28 cellular contexts compared by ENCODE assay signal in the genomic region with DNA sequence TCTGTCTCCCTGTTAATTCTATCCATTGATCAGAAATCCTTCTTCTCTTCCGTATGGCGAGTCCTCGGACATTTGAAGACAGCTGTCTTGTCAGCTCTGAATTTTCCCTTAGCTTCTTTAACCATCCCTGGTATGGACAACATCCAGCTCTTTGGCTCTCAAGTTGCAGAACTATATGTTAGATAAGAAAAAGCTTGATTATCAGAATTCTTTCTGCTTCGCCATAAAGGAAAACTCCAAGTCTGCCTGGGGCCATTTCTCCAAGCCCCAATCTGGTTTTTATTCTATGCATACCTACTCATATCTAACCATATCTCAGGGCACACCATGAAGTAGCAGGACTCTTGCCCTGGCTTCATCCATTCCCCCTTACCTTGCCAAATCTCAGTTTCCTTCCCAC.
"Had no signal": no experiment of that assay in that cellular context is flagged by ENCODE, and none has a peak within 500 bp of the region (broad histone marks: within the 10 kb centered on the region; RNA-seq: fewer than 3 reads in every experiment).

No MANE protein-coding gene starts in this region.

- H3K79me2 ChIP-seq: parathyroid adenoma had no signal

- H3K27ac ChIP-seq: neural progenitor cell, ovary, parathyroid adenoma, psoas muscle, right lobe of liver, sigmoid colon, stomach, thoracic aorta, thyroid gland, tibial nerve, upper lobe of right lung, uterus had no signal

- H2AFZ ChIP-seq: neural progenitor cell, parathyroid adenoma had no signal

- ATAC-seq: natural killer cell; psoas muscle; right cardiac atrium; right lobe of liver; stimulated activated effector memory CD8-positive, alpha-beta T cell treated with anti-CD3 and anti-CD28 coated beads, Interleukin-12 subunit alpha, Interleukin-12 subunit beta, amount 100 ng/mL, for 72 hours; stimulated activated naive B cell treated with anti-CD40 and anti-IgM and Interleukin-4, amounts not matched to agents 10 μg/mL and 1 μg/mL and 100 μg/mL, for 72 hours; upper lobe of right lung had no signal

- DNase-seq: natural killer cell; occipital lobe; ovary; posterior cingulate gyrus; psoas muscle; right cardiac atrium; right lobe of liver; sigmoid colon; small intestine; stimulated activated CD4-positive, alpha-beta T cell treated with anti-CD3 and anti-CD28 coated beads, Interleukin-15, amount 100 ng/mL, for 24 hours; stimulated activated CD4-positive, alpha-beta T cell treated with anti-CD3 and anti-CD28 coated beads, Interleukin-2, amount 100 ng/mL, for 24 hours; stimulated activated CD4-positive, alpha-beta T cell treated with anti-CD3 and anti-CD28 coated beads, Interleukin-2, amount 100 ng/mL, for 48 hours; stimulated activated CD4-positive, alpha-beta T cell treated with anti-CD3 and anti-CD28 coated beads, Interleukin-4, amount 100 ng/mL, for 24 hours; stimulated activated naive B cell treated with anti-CD40 and anti-IgM and Interleukin-4, amounts not matched to agents 10 μg/mL and 1 μg/mL and 100 μg/mL, for 72 hours; stimulated activated naive CD4-positive, alpha-beta T cell treated with Interleukin-2 at 50 U/mL for 16 hours; stomach; thyroid gland; upper lobe of right lung; uterus had no signal

- H3K36me3 ChIP-seq: neural progenitor cell, ovary, right lobe of liver, sigmoid colon, stomach, thoracic aorta, thyroid gland, tibial nerve, upper lobe of right lung, uterus had no signal

- H3K4me3 ChIP-seq: neural progenitor cell, ovary, psoas muscle, right lobe of liver, sigmoid colon, stomach, thoracic aorta, thyroid gland, tibial nerve, upper lobe of right lung, uterus had no signal

- H3K4me1 ChIP-seq: neural progenitor cell, parathyroid adenoma, psoas muscle, right lobe of liver, sigmoid colon, stomach, thyroid gland, tibial nerve, upper lobe of right lung, uterus had no signal

- H3K27me3 ChIP-seq: neural progenitor cell, ovary, right lobe of liver, sigmoid colon, stomach, thyroid gland, tibial nerve, upper lobe of right lung, uterus had no signal

- H3K9me3 Mint-ChIP-seq: neural progenitor cell; stimulated activated effector memory CD8-positive, alpha-beta T cell treated with anti-CD3 and anti-CD28 coated beads, Interleukin-12 subunit alpha, Interleukin-12 subunit beta, amount 100 ng/mL, for 72 hours; stimulated activated naive CD8-positive, alpha-beta T cell treated with anti-CD3 and anti-CD28 coated beads, Interleukin-15, Interleukin-2, amounts not matched to agents 100 ng/mL and 50 ng/mL, for 24 hours; type B pancreatic cell had no signal

- H3K4me3 Mint-ChIP-seq: natural killer cell; nephron; neural progenitor cell; stimulated activated effector memory CD8-positive, alpha-beta T cell treated with anti-CD3 and anti-CD28 coated beads, Interleukin-12 subunit alpha, Interleukin-12 subunit beta, amount 100 ng/mL, for 72 hours; stimulated activated naive B cell treated with anti-CD40 and anti-IgM and Interleukin-4, amounts not matched to agents 10 μg/mL and 1 μg/mL and 100 μg/mL, for 72 hours; stimulated activated naive CD8-positive, alpha-beta T cell treated with anti-CD3 and anti-CD28 coated beads, Interleukin-15, Interleukin-2, amounts not matched to agents 100 ng/mL and 50 ng/mL, for 24 hours; type B pancreatic cell had no signal

- H3K27ac Mint-ChIP-seq: natural killer cell; nephron; neural progenitor cell; progenitor cell of endocrine pancreas; stimulated activated effector memory CD8-positive, alpha-beta T cell treated with anti-CD3 and anti-CD28 coated beads, Interleukin-12 subunit alpha, Interleukin-12 subunit beta, amount 100 ng/mL, for 72 hours; stimulated activated naive B cell treated with anti-CD40 and anti-IgM and Interleukin-4, amounts not matched to agents 10 μg/mL and 1 μg/mL and 100 μg/mL, for 72 hours; stimulated activated naive CD8-positive, alpha-beta T cell treated with anti-CD3 and anti-CD28 coated beads, Interleukin-15, Interleukin-2, amounts not matched to agents 100 ng/mL and 50 ng/mL, for 24 hours; type B pancreatic cell had no signal

- H3K9me3 ChIP-seq: psoas muscle, right lobe of liver, sigmoid colon, thoracic aorta, thyroid gland, upper lobe of right lung, uterus had no signal

- H3K9ac ChIP-seq: neural progenitor cell, parathyroid adenoma had no signal

- H3K27me3 Mint-ChIP-seq: progenitor cell of endocrine pancreas; stimulated activated naive B cell treated with anti-CD40 and anti-IgM and Interleukin-4, amounts not matched to agents 10 μg/mL and 1 μg/mL and 100 μg/mL, for 72 hours; stimulated activated naive CD8-positive, alpha-beta T cell treated with anti-CD3 and anti-CD28 coated beads, Interleukin-15, Interleukin-2, amounts not matched to agents 100 ng/mL and 50 ng/mL, for 24 hours; type B pancreatic cell had no signal

- H3K4me2 ChIP-seq: neural progenitor cell had no signal

- H3K36me3 Mint-ChIP-seq: natural killer cell; neural progenitor cell; stimulated activated effector memory CD8-positive, alpha-beta T cell treated with anti-CD3 and anti-CD28 coated beads, Interleukin-12 subunit alpha, Interleukin-12 subunit beta, amount 100 ng/mL, for 72 hours; stimulated activated naive B cell treated with anti-CD40 and anti-IgM and Interleukin-4, amounts not matched to agents 10 μg/mL and 1 μg/mL and 100 μg/mL, for 72 hours; type B pancreatic cell had no signal

- H3K4me1 Mint-ChIP-seq: natural killer cell; nephron; neural progenitor cell; stimulated activated effector memory CD8-positive, alpha-beta T cell treated with anti-CD3 and anti-CD28 coated beads, Interleukin-12 subunit alpha, Interleukin-12 subunit beta, amount 100 ng/mL, for 72 hours had no signal
